8 cellular contexts compared by ENCODE assay signal in genomic region chr2:55268288-55268906, GRCh38. TPM values are rescaled to one million over a fixed set of nuclear protein-coding genes. Genes with fewer than 3 reads are reported as not detected.
DNase-seq lines count a peak whose midpoint lies in the region; ATAC-seq and TF ChIP-seq lines count a peak whose summit lies in the region.

No MANE protein-coding gene starts in this region.

- TF ChIP-seq CTCF in Panc1 (IDR thresholded peaks at IDR 0.05) (no peak), endothelial cell (IDR thresholded peaks at IDR 0.05; ENCODE audit: unreplicated experiment) (no peak), osteoblast (IDR thresholded peaks at IDR 0.05; ENCODE audit: extremely low read depth, low read depth, low read length) (no peak)

- H3K4me1 Mint-ChIP-seq in endothelial cell (ENCODE audit: unreplicated experiment) = peaks cover 10% of the 10 kb centered on the region

- H3K36me3 ChIP-seq in Panc1 (ENCODE audit: control insufficient read depth, insufficient read depth, low read length) (peaks cover 4% of the 10 kb centered on the region), osteoblast (ENCODE audit: insufficient read depth, low read length) (peaks cover 20% of the 10 kb centered on the region)

- TSS peak; percentile 97 for BruUV-seq in Panc1 (replicated peaks; lab: Mats Ljungman, UMichigan)

- no peak for ATAC-seq in Panc1
- no peak for ATAC-seq in HG03439 (IDR thresholded peaks at IDR 0.05; ENCODE audit: unreplicated experiment)
- no peak for ATAC-seq in GM21423 (IDR thresholded peaks at IDR 0.05; ENCODE audit: unreplicated experiment)

- no peaks in the 10 kb centered on the region for H3K9me3 Mint-ChIP-seq in endothelial cell (ENCODE audit: unreplicated experiment)

- H3K4me1 ChIP-seq in Panc1 (ENCODE audit: control insufficient read depth, insufficient read depth, low read length) = peaks cover 9% of the 10 kb centered on the region; the same call in 1 of the 2 replicates
- H3K4me1 ChIP-seq in osteoblast (ENCODE audit: insufficient read depth, low read length) = peaks cover 12% of the 10 kb centered on the region

- H3K27ac Mint-ChIP-seq in endothelial cell (ENCODE audit: unreplicated experiment) = peak overlapping the region; percentile 95

- DNase-seq in Panc1 (ENCODE audit: low read depth, low spot score) (no peak), endothelial cell (ENCODE audit: low spot score) (no peak), osteoblast (ENCODE audit: insufficient read length, low spot score, missing footprints) (no peak), germinal center (ENCODE audit: low spot score) (no peak)
- DNase-seq in activated CD4-positive, alpha-beta T cell treated with anti-CD3 and anti-CD28 coated beads for 48 hours = no peak

- no peaks in the 10 kb centered on the region for H3K36me3 Mint-ChIP-seq in endothelial cell (ENCODE audit: low read depth, unreplicated experiment)

- peak overlapping the region; percentile 100 for H2AFZ ChIP-seq in osteoblast (ENCODE audit: low read length)

- H3K9me3 ChIP-seq in Panc1 (ENCODE audit: control insufficient read depth, insufficient read depth, low read depth, low read length) (no peaks in the 10 kb centered on the region), osteoblast (ENCODE audit: low read depth, low read length) (no peaks in the 10 kb centered on the region)

- CTCF ChIA-PET in Panc1 (lab: Charles Lee) = no interaction called here

- H3K4me3 ChIP-seq in GM08714 (ENCODE audit: low read length) (peak overlapping the region; percentile 86), Panc1 (ENCODE audit: low read depth in 2 of 2, low read length in 2 of 2) (peak overlapping the region; percentile 89 to 95), osteoblast (ENCODE audit: insufficient read depth, low read length) (peak overlapping the region; percentile 97)

- intact Hi-C loops in Panc1 (cut with micrococcal nuclease; ENCODE audit: unreplicated experiment) = no loop called here

- POLR2A ChIA-PET in Panc1 (lab: Charles Lee) = interaction anchor here (0.6 kb wide), 2 partner anchors 12 to 31 kb away, joined by 3 read pairs; no protein-coding TSS in a partner anchor

- H3K27me3 ChIP-seq in Panc1 (ENCODE audit: control insufficient read depth, insufficient read depth, low read length) = no peaks in the 10 kb centered on the region
- no peaks in the 10 kb centered on the region for H3K27me3 ChIP-seq in osteoblast (ENCODE audit: insufficient read depth, low read length)

- peaks cover 15% of the 10 kb centered on the region for H3K79me2 ChIP-seq in osteoblast (ENCODE audit: insufficient read depth, low read length)

- H3K27ac ChIP-seq in Panc1 (ENCODE audit: low read length) = peak overlapping the region; percentile 99
- H3K27ac ChIP-seq in osteoblast (ENCODE audit: low read depth, low read length) = peak overlapping the region; percentile 81

- H3K4me2 ChIP-seq in osteoblast (ENCODE audit: insufficient read depth, low read length) = peak overlapping the region; percentile 90

- peaks cover 9% of the 10 kb centered on the region for H3K27me3 Mint-ChIP-seq in endothelial cell (ENCODE audit: unreplicated experiment)

- no peaks in the 10 kb centered on the region for H4K20me1 ChIP-seq in osteoblast (ENCODE audit: insufficient read depth, low read length)

- H3K4me3 Mint-ChIP-seq in endothelial cell (ENCODE audit: unreplicated experiment) = peak overlapping the region; percentile 93

- in situ Hi-C loops in Panc1 (cut with HindIII; ENCODE audit: low pct_unique_long_range_greater_than_20kb, low sequenced_read_pairs) = no loop called here

RNA-seq across cellular contexts. Expression of gene MTIF2, which starts 0.6 kb away (rescaled TPM):
- total RNA-seq in Panc1 (2021; ENCODE audit: unreplicated experiment) (34.1 TPM), endothelial cell (ENCODE audit: unreplicated experiment) (22.9 TPM), osteoblast (45.6 and 51.9 TPM in 2 replicates)
- polyA plus RNA-seq in Panc1 (2012; ENCODE audit: insufficient read length) = 23.0 TPM

RNA-seq across cellular contexts. Expression of gene RPS27A, which starts 35.9 kb away (rescaled TPM):
- total RNA-seq in Panc1 (2021; ENCODE audit: unreplicated experiment) (853 TPM), endothelial cell (ENCODE audit: unreplicated experiment) (1,292 TPM), osteoblast (641 and 683 TPM in 2 replicates)
- 595 TPM for polyA plus RNA-seq in Panc1 (2012; ENCODE audit: insufficient read length)

RNA-seq across cellular contexts. Expression of gene CLHC1, which starts 36.3 kb away (rescaled TPM):
- total RNA-seq in Panc1 (2021; ENCODE audit: unreplicated experiment) (3.6 TPM), endothelial cell (ENCODE audit: unreplicated experiment) (20.2 TPM), osteoblast (13.6 and 14.5 TPM in 2 replicates)
- 1.5 TPM for polyA plus RNA-seq in Panc1 (2012; ENCODE audit: insufficient read length)
